ENCODE assay signal across 8 cellular contexts in the genomic region with DNA sequence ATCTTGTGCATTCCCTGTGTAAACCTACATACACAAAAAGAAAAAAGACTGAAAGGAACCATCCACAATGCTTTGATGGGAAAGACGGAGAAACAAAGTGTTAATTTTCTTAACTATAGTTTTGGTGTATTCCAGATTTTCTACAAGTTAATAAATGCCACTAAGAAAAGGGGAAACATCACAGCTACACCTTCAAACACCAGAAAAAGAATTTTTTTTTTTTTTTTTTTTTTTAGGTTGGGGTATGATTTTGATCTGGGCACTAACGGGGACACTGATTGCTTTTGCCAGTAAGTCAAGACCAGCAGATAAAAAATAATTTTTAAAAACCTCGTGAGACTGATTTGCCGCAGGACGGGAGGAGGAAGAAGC.
DNase-seq lines count a peak whose midpoint lies in the region; ATAC-seq and TF ChIP-seq lines count a peak whose summit lies in the region.

No MANE protein-coding gene starts in this region.

- no peaks in the 10 kb centered on the region for H3K36me3 ChIP-seq in ACC112 (ENCODE audit: insufficient read depth, low read length)
- peaks cover 20% of the 10 kb centered on the region for H3K36me3 ChIP-seq in HUES6 (ENCODE audit: control insufficient read depth, insufficient read depth, low read length)
- H3K36me3 ChIP-seq in muscle layer of duodenum (ENCODE audit: control insufficient read depth in 1 of 2, insufficient read depth in 2 of 2, low read length in 2 of 2) = peaks cover 5 to 22% of the 10 kb centered on the region in 2 donors

- H3K27ac ChIP-seq in ACC112 (ENCODE audit: low read depth, low read length) (peak overlapping the region; percentile 83; the same call in 1 of the 2 replicates), HUES6 (ENCODE audit: low read depth, low read length) (no peak overlapping the region), muscle layer of duodenum (ENCODE audit: low read length) (no peak overlapping the region)

- peak overlapping the region; percentile 85 for H3K4me3 ChIP-seq in ACC112 (ENCODE audit: low read depth, low read length)
- peak overlapping the region; percentile 90 for H3K4me3 ChIP-seq in HUES6 (ENCODE audit: low read depth, low read length)
- peak overlapping the region; percentile 82 to 91 for H3K4me3 ChIP-seq in cardiac fibroblast (replicated peaks in 1 of 2; ENCODE audit: low read depth in 2 of 2, low read length in 2 of 2)
- peak overlapping the region; percentile 73 to 83 for H3K4me3 ChIP-seq in muscle layer of duodenum (ENCODE audit: low read depth in 1 of 2, low read length in 2 of 2)

- H3K4me1 ChIP-seq in ACC112 (ENCODE audit: control insufficient read depth, insufficient read depth, low read length, unreplicated experiment) = no peaks in the 10 kb centered on the region
- H3K4me1 ChIP-seq in HUES6 (ENCODE audit: control insufficient read depth, insufficient read depth, low read length) = 0 out of 2 replicates have a peak, but pooled peaks cover 2% of the 10 kb centered on the region
- H3K4me1 ChIP-seq in muscle layer of duodenum (ENCODE audit: control insufficient read depth in 1 of 2, insufficient read depth in 2 of 2, low read length in 2 of 2) = peaks cover 0 to 9% of the 10 kb centered on the region in 2 donors

- ATAC-seq in HG02610 (IDR thresholded peaks at IDR 0.05; ENCODE audit: unreplicated experiment) = no peak
- ATAC-seq in GM21576 (IDR thresholded peaks at IDR 0.05; ENCODE audit: unreplicated experiment) = no peak

- no peak for DNase-seq in cardiac fibroblast (ENCODE audit: low read depth in 2 of 2)
- no peak for DNase-seq in nucleus accumbens (lab: John Stamatoyannopoulos, UW)
- DNase-seq in NCI-H345 (lab: John Stamatoyannopoulos, UW) = no peak

- no peaks in the 10 kb centered on the region for H3K79me2 ChIP-seq in ACC112 (ENCODE audit: control insufficient read depth, insufficient read depth, low read length, unreplicated experiment)

- TF ChIP-seq CTCF in cardiac fibroblast (IDR thresholded peaks at IDR 0.05; ENCODE audit: low read depth, low read length) = no peak

- H3K27me3 ChIP-seq in ACC112 (ENCODE audit: insufficient read depth, low read length) (no peaks in the 10 kb centered on the region), HUES6 (ENCODE audit: control insufficient read depth, insufficient read depth, low read length) (no peaks in the 10 kb centered on the region), muscle layer of duodenum (ENCODE audit: low read depth, low read length) (no peaks in the 10 kb centered on the region)

- H3K9me3 ChIP-seq in HUES6 (ENCODE audit: control insufficient read depth, insufficient read depth, low read depth, low read length) (peaks cover 4% of the 10 kb centered on the region; the same call in 1 of the 2 replicates), muscle layer of duodenum (ENCODE audit: control insufficient read depth in 1 of 2, low read length in 2 of 2) (no peaks in the 10 kb centered on the region)

- peak overlapping the region; percentile 52 for H2AFZ ChIP-seq in ACC112 (ENCODE audit: low read length, unreplicated experiment)

- no peak overlapping the region for H3K9ac ChIP-seq in HUES6 (ENCODE audit: low read length)
